ENCODE assay signal across 1 cellular context in the genomic region with DNA sequence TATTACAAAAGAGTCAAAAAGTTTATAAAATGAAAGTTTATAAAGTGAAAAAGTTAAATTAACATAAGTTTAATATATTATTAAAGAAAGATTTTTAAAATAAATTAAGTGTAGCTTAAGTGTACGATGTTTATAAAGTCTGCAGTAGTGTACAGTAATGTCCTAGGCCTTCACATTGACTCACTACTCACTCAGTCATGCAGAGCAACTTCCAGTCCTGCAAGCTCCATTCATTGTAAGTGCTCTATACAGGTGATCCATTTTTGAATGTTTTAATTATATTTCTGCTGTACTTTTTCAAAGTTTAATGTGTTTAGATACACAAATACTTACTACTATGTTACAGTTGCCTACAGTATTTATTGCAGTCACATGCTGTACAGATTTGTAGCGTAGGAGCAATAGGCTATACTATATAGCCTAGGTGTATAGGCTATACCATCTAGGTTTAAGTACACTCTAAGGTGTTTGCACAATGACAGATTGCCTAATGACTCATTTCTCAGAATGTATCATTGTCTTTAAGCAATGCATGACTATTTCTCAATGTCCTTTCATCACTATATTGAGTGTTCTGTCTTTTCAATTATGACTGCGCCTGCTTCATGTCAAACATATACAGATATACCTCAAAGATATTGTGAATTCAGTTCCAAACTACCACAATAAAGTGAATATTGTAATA.
TF ChIP-seq lines count a peak whose summit lies in the region.

No MANE protein-coding gene starts in this region.

TF ChIP-seq in IMR-90, 13 proteins besides CTCF, POLR2A, EP300 and RAD21:
- TF ChIP-seq MXI1 (IDR thresholded peaks at IDR 0.05; ENCODE audit: borderline replicate concordance, low read depth, low read length): no peak
- TF ChIP-seq, protein P1, sequence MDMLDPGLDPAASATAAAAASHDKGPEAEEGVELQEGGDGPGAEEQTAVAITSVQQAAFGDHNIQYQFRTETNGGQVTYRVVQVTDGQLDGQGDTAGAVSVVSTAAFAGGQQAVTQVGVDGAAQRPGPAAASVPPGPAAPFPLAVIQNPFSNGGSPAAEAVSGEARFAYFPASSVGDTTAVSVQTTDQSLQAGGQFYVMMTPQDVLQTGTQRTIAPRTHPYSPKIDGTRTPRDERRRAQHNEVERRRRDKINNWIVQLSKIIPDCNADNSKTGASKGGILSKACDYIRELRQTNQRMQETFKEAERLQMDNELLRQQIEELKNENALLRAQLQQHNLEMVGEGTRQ (IDR thresholded peaks at IDR 0.05; ENCODE audit: low read depth, low read length): no peak
- TF ChIP-seq BHLHE40 (IDR thresholded peaks at IDR 0.05; ENCODE audit: low read depth, low read length): no peak
- TF ChIP-seq MAFK (IDR thresholded peaks at IDR 0.05; ENCODE audit: low read depth, low read length): no peak
- TF ChIP-seq CEBPB (IDR thresholded peaks at IDR 0.05; ENCODE audit: low read depth, low read length): no peak
- no peak for TF ChIP-seq RFX5 (IDR thresholded peaks at IDR 0.05; ENCODE audit: low read depth, low read length)
- TF ChIP-seq MAZ (IDR thresholded peaks at IDR 0.05; ENCODE audit: borderline replicate concordance, low read depth, low read length): no peak
